8 cellular contexts compared by ENCODE assay signal in the genomic region with DNA sequence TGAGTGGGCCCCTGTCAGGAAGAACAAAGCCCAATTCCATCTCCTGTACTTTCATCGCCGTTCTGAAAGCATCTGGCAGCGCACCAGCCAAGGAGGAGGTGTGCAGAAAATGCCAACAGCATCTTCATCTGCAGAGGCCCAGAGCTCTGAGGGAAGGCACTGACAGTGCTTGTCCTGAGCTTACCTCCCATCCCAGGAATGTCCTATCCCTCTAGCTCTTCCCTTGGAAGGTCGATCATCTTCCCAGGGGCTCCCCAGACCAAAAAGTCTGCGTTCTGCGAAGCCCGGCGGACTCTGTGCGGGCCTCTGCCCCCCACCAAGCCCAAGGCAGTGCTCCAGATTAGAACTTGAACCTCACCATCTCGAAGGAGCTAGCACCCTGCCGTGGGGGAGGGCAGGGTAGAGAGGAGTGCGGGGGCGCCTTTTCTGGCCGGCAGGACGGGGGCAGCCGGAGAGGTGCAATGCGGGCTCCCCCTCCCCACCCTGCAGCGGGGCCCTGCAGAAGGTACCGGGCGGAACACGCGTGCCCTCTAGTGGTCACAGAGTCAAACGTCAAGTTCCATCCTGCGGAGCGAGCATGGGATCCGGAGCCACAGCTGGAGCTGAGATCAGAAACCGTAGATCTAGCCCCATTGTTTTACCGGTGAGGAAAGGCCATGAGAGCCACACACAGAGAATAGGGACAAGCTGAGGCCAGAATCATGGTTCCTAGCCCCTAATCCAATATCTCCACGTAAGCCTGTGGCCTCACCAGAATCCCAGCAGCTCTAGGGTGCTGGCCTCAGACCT. TPM values are rescaled to one million over a fixed set of nuclear protein-coding genes. Genes with fewer than 3 reads are reported as not detected.
A peak's percentile ranks its signal among the peaks of the same experiment; 100 is the strongest.
DNase-seq lines count a peak whose midpoint lies in the region; ATAC-seq, FAIRE-seq and TF ChIP-seq lines count a peak whose summit lies in the region.

No MANE protein-coding gene starts in this region.

- no peak overlapping the region; a peak in 1 of 6 replicates for H3K4me3 ChIP-seq in HepG2 (replicated peaks in 1 of 3; ENCODE audit: insufficient read depth in 1 of 3, low read depth in 2 of 3, low read length in 3 of 3)

- TF ChIP-seq POLR2A in HepG2 (IDR thresholded peaks at IDR 0.05; ENCODE audit: insufficient read depth in 1 of 2, low read depth in 2 of 2, low read length in 2 of 2) = no peak

- H3K9ac ChIP-seq in HepG2 (ENCODE audit: insufficient read depth, low read depth, low read length) = 0 out of 2 replicates have a peak overlapping the region, but pooled peaks have one; percentile 19

- no peaks in the 10 kb centered on the region for H3K36me3 ChIP-seq in HepG2 (replicated peaks in 1 of 2; ENCODE audit: control insufficient read depth in 1 of 2, insufficient read depth in 2 of 2, low read length in 2 of 2)

- peak overlapping the region; percentile 78 for H2AFZ ChIP-seq in HepG2 (ENCODE audit: low read length)

- H3K27ac ChIP-seq in HepG2 (ENCODE audit: extremely low read length, insufficient read depth, low read length) = no peak overlapping the region

- no TSS peak for BruUV-seq in HepG2 (replicated peaks; lab: Mats Ljungman, UMichigan)

- TF ChIP-seq RAD21 in HepG2 (CRISPR knock-in tag; IDR thresholded peaks at IDR 0.05) = peak; percentile 69

- TF ChIP-seq CTCF in HepG2 (CRISPR knock-in tag; IDR thresholded peaks at IDR 0.05) = peak; percentile 97

- intact Hi-C loops in HepG2 (cut with micrococcal nuclease; ENCODE audit: unreplicated experiment) = loop anchor here (1.0 kb wide), 1 partner anchor 26 kb away; no protein-coding TSS in a partner anchor

- H4K20me1 ChIP-seq in HepG2 (ENCODE audit: insufficient read depth, low read length) = no peaks in the 10 kb centered on the region

- peaks cover 4 to 59% of the 10 kb centered on the region in 2 experiments for H3K27me3 ChIP-seq in HepG2 (ENCODE audit: control insufficient read depth in 1 of 2, insufficient read depth in 2 of 2, low read length in 2 of 2)

- peak; percentile 81 for FAIRE-seq in HepG2 (lab: Jason Lieb, UNC)

- ATAC-seq in HepG2 (peak; percentile 79), GM19455 (IDR thresholded peaks at IDR 0.05; ENCODE audit: unreplicated experiment) (no peak)

- DNase-seq in AG08395 (ENCODE audit: low spot score) = peak; percentile 84
- peak; percentile 79 for DNase-seq in GM19238 (ENCODE audit: insufficient read length, low spot score)
- peak; percentile 81 for DNase-seq in NCI-H345 (lab: John Stamatoyannopoulos, UW)
- DNase-seq in activated CD4-positive, alpha-beta T cell treated with anti-CD3 and anti-CD28 coated beads, Interleukin-2, amount 50 U/mL, for 1 hour = peak; percentile 71
- DNase-seq in dedifferentiated amniotic fluid mesenchymal stem cell (ENCODE audit: extremely low spot score) = peak; percentile 52
- peak; percentile 56 for DNase-seq in HepG2 (ENCODE audit: low spot score)
- peak; percentile 39 to 57 (median 51) for DNase-seq in stimulated activated CD4-positive, alpha-beta T cell treated with anti-CD3 and anti-CD28 coated beads, TNF-alpha, amount 100 ng/mL, for 1 hour (ENCODE audit: low read depth in 3 of 3, low spot score in 1 of 3)

- no peaks in the 10 kb centered on the region for H3K79me2 ChIP-seq in HepG2 (ENCODE audit: insufficient read depth, low read length)

- 0% methylated on average over 3 of the region's 29 CpGs for WGBS in HepG2 (ENCODE audit: low lambda C conversion rate)

- H3K4me1 ChIP-seq in HepG2 (ENCODE audit: insufficient read depth, low read length) = peaks cover 34% of the 10 kb centered on the region

- CTCF ChIA-PET in HepG2 (lab: Yijun Ruan, JAX; ENCODE audit: low intra/inter-chr PET ratio, low total read pairs) = interaction anchor here (0.9 to 2.5 kb wide), 4 partner anchors 9 to 119 kb away, joined by 3 to 14 read pairs (median 6); no protein-coding TSS in a partner anchor

- H3K4me2 ChIP-seq in HepG2 (ENCODE audit: low read depth, low read length) = peak overlapping the region; percentile 69

- H3K9me3 ChIP-seq in HepG2 (ENCODE audit: low read length) = no peaks in the 10 kb centered on the region

- POLR2A ChIA-PET in HepG2 (lab: Yijun Ruan, JAX) = interaction anchor here (1.3 kb wide), 1 partner anchor 24 kb away, joined by 4 read pairs; no protein-coding TSS in a partner anchor

- no peak for TF ChIP-seq EP300 in HepG2 (IDR thresholded peaks at IDR 0.05; ENCODE audit: low read depth in 2 of 2, low read length in 2 of 2)
- no peak for TF ChIP-seq EP300 in HepG2 (CRISPR knock-in tag; IDR thresholded peaks at IDR 0.05; ENCODE audit: borderline replicate concordance)

- in situ Hi-C loops in HepG2 (cut with HindIII; ENCODE audit: extremely low pct_ligation_motif_present, low pct_unique_long_range_greater_than_20kb) = no loop called here

RNA-seq across cellular contexts. Expression of gene SCN2B, which starts 5.0 kb away (rescaled TPM):
- total RNA-seq in HepG2 (2016; rRNA removed; fragmentation: Illumina TruSeq; extraction: Trizol) = 0.02 TPM in 1 of 2 replicates, not detected in the other
- total RNA-seq in HepG2 (2016; cell fraction: cytosol; rRNA removed; fragmentation: Illumina TruSeq; extraction: Trizol; ENCODE audit: low read depth) = not detected in 2 replicates
- 0.02 TPM in 1 of 2 replicates, not detected in the other for total RNA-seq in HepG2 (2016; cell fraction: insoluble cytoplasmic fraction; rRNA removed; fragmentation: Illumina TruSeq; extraction: Trizol)
- not detected in 2 replicates for total RNA-seq in HepG2 (2016; cell fraction: membrane; rRNA removed; fragmentation: Illumina TruSeq; extraction: Trizol)
- not detected in 2 replicates for total RNA-seq in HepG2 (2016; cell fraction: nucleus; rRNA removed; fragmentation: Illumina TruSeq; extraction: Trizol)
- 0.01 TPM in 2 replicates for polyA plus RNA-seq in HepG2 (2011; rRNA removed)
- polyA plus RNA-seq in HepG2 (2011; cell fraction: cytosol; rRNA removed) = 0.01 and 0.03 TPM in 2 replicates
- 0.02 and 0.03 TPM in 2 replicates for polyA plus RNA-seq in HepG2 (2011; cell fraction: nucleus; rRNA removed)
- 0.03 TPM in 1 of 2 replicates, not detected in the other for polyA plus RNA-seq in HepG2 (2012)
- polyA plus RNA-seq in HepG2 (2016; cell fraction: cytosol; fragmentation: Illumina TruSeq; extraction: Trizol; ENCODE audit: low read depth) = not detected in 2 replicates
- polyA plus RNA-seq in HepG2 (2016; cell fraction: insoluble cytoplasmic fraction; fragmentation: Illumina TruSeq; extraction: Trizol; ENCODE audit: low read depth) = 0.03 TPM in 1 of 2 replicates, not detected in the other
- not detected in 2 replicates for polyA plus RNA-seq in HepG2 (2016; cell fraction: membrane; fragmentation: Illumina TruSeq; extraction: Trizol; ENCODE audit: low read depth)
- not detected in 2 replicates for polyA plus RNA-seq in HepG2 (2016; cell fraction: nucleus; fragmentation: Illumina TruSeq; extraction: Trizol; ENCODE audit: insufficient read depth, low read depth)
- polyA minus RNA-seq in HepG2 (2011; rRNA and poly(A)+ RNA removed; ENCODE audit: low replicate concordance) = not detected in 2 replicates
- not detected in 2 replicates for polyA minus RNA-seq in HepG2 (2011; cell fraction: cytosol; rRNA and poly(A)+ RNA removed)
- polyA minus RNA-seq in HepG2 (2011; cell fraction: nucleus; rRNA and poly(A)+ RNA removed) = not detected in 2 replicates

RNA-seq across cellular contexts. Expression of gene SCN4B, which starts 18.8 kb away (rescaled TPM):
- total RNA-seq in HepG2 (2016; rRNA removed; fragmentation: Illumina TruSeq; extraction: Trizol) = 0.04 TPM in 1 of 2 replicates, not detected in the other
- not detected in 2 replicates for total RNA-seq in HepG2 (2016; cell fraction: cytosol; rRNA removed; fragmentation: Illumina TruSeq; extraction: Trizol; ENCODE audit: low read depth)
- 0.19 TPM in 1 of 2 replicates, not detected in the other for total RNA-seq in HepG2 (2016; cell fraction: insoluble cytoplasmic fraction; rRNA removed; fragmentation: Illumina TruSeq; extraction: Trizol)
- total RNA-seq in HepG2 (2016; cell fraction: membrane; rRNA removed; fragmentation: Illumina TruSeq; extraction: Trizol) = 0.03 TPM in 1 of 2 replicates, not detected in the other
- not detected in 2 replicates for total RNA-seq in HepG2 (2016; cell fraction: nucleus; rRNA removed; fragmentation: Illumina TruSeq; extraction: Trizol)
- polyA plus RNA-seq in HepG2 (2011; rRNA removed) = 0.29 and 0.38 TPM in 2 replicates
- polyA plus RNA-seq in HepG2 (2011; cell fraction: cytosol; rRNA removed) = 0.13 and 0.19 TPM in 2 replicates
- 0.64 and 0.72 TPM in 2 replicates for polyA plus RNA-seq in HepG2 (2011; cell fraction: nucleus; rRNA removed)
- polyA plus RNA-seq in HepG2 (2012) = 0.07 TPM in 2 replicates
- not detected in 2 replicates for polyA plus RNA-seq in HepG2 (2016; cell fraction: cytosol; fragmentation: Illumina TruSeq; extraction: Trizol; ENCODE audit: low read depth)
- 0.20 TPM in 1 of 2 replicates, not detected in the other for polyA plus RNA-seq in HepG2 (2016; cell fraction: insoluble cytoplasmic fraction; fragmentation: Illumina TruSeq; extraction: Trizol; ENCODE audit: low read depth)
- polyA plus RNA-seq in HepG2 (2016; cell fraction: membrane; fragmentation: Illumina TruSeq; extraction: Trizol; ENCODE audit: low read depth) = 0.16 TPM in 1 of 2 replicates, not detected in the other
- 0.17 and 0.42 TPM in 2 replicates for polyA plus RNA-seq in HepG2 (2016; cell fraction: nucleus; fragmentation: Illumina TruSeq; extraction: Trizol; ENCODE audit: insufficient read depth, low read depth)
- 0.18 TPM in 1 of 2 replicates, not detected in the other for polyA minus RNA-seq in HepG2 (2011; rRNA and poly(A)+ RNA removed; ENCODE audit: low replicate concordance)
- polyA minus RNA-seq in HepG2 (2011; cell fraction: cytosol; rRNA and poly(A)+ RNA removed) = not detected in 2 replicates
- polyA minus RNA-seq in HepG2 (2011; cell fraction: nucleus; rRNA and poly(A)+ RNA removed) = 0.39 and 0.75 TPM in 2 replicates

RNA-seq across cellular contexts. Expression of gene JAML, which starts 53.3 kb away (rescaled TPM):
- total RNA-seq in HepG2 (2016; rRNA removed; fragmentation: Illumina TruSeq; extraction: Trizol) = 3.3 and 3.8 TPM in 2 replicates
- total RNA-seq in HepG2 (2016; cell fraction: cytosol; rRNA removed; fragmentation: Illumina TruSeq; extraction: Trizol; ENCODE audit: low read depth) = 0.71 and 0.97 TPM in 2 replicates
- total RNA-seq in HepG2 (2016; cell fraction: insoluble cytoplasmic fraction; rRNA removed; fragmentation: Illumina TruSeq; extraction: Trizol) = 3.7 and 4.6 TPM in 2 replicates
- 1.8 and 1.9 TPM in 2 replicates for total RNA-seq in HepG2 (2016; cell fraction: membrane; rRNA removed; fragmentation: Illumina TruSeq; extraction: Trizol)
- total RNA-seq in HepG2 (2016; cell fraction: nucleus; rRNA removed; fragmentation: Illumina TruSeq; extraction: Trizol) = 3.5 and 4.0 TPM in 2 replicates
- 2.0 and 2.8 TPM in 2 replicates for polyA plus RNA-seq in HepG2 (2011; rRNA removed)
- polyA plus RNA-seq in HepG2 (2011; cell fraction: cytosol; rRNA removed) = 0.91 and 1.1 TPM in 2 replicates
- 8.0 and 9.7 TPM in 2 replicates for polyA plus RNA-seq in HepG2 (2011; cell fraction: nucleus; rRNA removed)
- polyA plus RNA-seq in HepG2 (2012) = 9.8 and 22.2 TPM in 2 replicates
- 0.93 and 0.95 TPM in 2 replicates for polyA plus RNA-seq in HepG2 (2016; cell fraction: cytosol; fragmentation: Illumina TruSeq; extraction: Trizol; ENCODE audit: low read depth)
- 2.7 and 4.1 TPM in 2 replicates for polyA plus RNA-seq in HepG2 (2016; cell fraction: insoluble cytoplasmic fraction; fragmentation: Illumina TruSeq; extraction: Trizol; ENCODE audit: low read depth)
- 1.4 and 1.7 TPM in 2 replicates for polyA plus RNA-seq in HepG2 (2016; cell fraction: membrane; fragmentation: Illumina TruSeq; extraction: Trizol; ENCODE audit: low read depth)
- 5.7 and 5.9 TPM in 2 replicates for polyA plus RNA-seq in HepG2 (2016; cell fraction: nucleus; fragmentation: Illumina TruSeq; extraction: Trizol; ENCODE audit: insufficient read depth, low read depth)
- 1.7 TPM in 1 of 2 replicates, not detected in the other for polyA minus RNA-seq in HepG2 (2011; rRNA and poly(A)+ RNA removed; ENCODE audit: low replicate concordance)
- polyA minus RNA-seq in HepG2 (2011; cell fraction: cytosol; rRNA and poly(A)+ RNA removed) = 0.44 and 0.59 TPM in 2 replicates
- 6.0 and 6.1 TPM in 2 replicates for polyA minus RNA-seq in HepG2 (2011; cell fraction: nucleus; rRNA and poly(A)+ RNA removed)
